17 cellular contexts compared by ENCODE assay signal in genomic region chr13:113948034-113948742, GRCh38. TPM values are rescaled to one million over a fixed set of nuclear protein-coding genes. Genes with fewer than 3 reads are reported as not detected.
DNase-seq lines count a peak whose midpoint lies in the region; ATAC-seq, FAIRE-seq and TF ChIP-seq lines count a peak whose summit lies in the region.
"Had no signal": no experiment of that assay in that cellular context is flagged by ENCODE, and none has a peak within 500 bp of the region (broad histone marks: within the 10 kb centered on the region; RNA-seq: fewer than 3 reads in every experiment).

No MANE protein-coding gene starts in this region.

- in situ Hi-C loops in HepG2 (cut with HindIII; ENCODE audit: extremely low pct_ligation_motif_present, low pct_unique_long_range_greater_than_20kb) = no loop called here

- H3K27ac ChIP-seq in right atrium auricular region (no peak overlapping the region), HepG2 (ENCODE audit: extremely low read length, insufficient read depth, low read length) (no peak overlapping the region), tibial nerve (peak overlapping the region in 1 of 4 donors; percentile 14)
- H3K27ac ChIP-seq: parathyroid adenoma, thyroid gland had no signal

- no peak overlapping the region for H3K4me2 ChIP-seq in HepG2 (ENCODE audit: low read depth, low read length)

- no peaks in the 10 kb centered on the region for H3K79me2 ChIP-seq in HepG2 (ENCODE audit: insufficient read depth, low read length)
- H3K79me2 ChIP-seq: parathyroid adenoma had no signal

- TF ChIP-seq EP300 in HepG2 (IDR thresholded peaks at IDR 0.05; ENCODE audit: low read depth in 2 of 2, low read length in 2 of 2) = no peak
- no peak for TF ChIP-seq EP300 in HepG2 (CRISPR knock-in tag; IDR thresholded peaks at IDR 0.05; ENCODE audit: borderline replicate concordance)
- TF ChIP-seq EP300 in tibial nerve (IDR thresholded peaks at IDR 0.05) = no peak

- no peaks in the 10 kb centered on the region for H4K20me1 ChIP-seq in HepG2 (ENCODE audit: insufficient read depth, low read length)

- intact Hi-C loops in left ventricle myocardium superior (cut with micrococcal nuclease) (loop anchor here (5.0 kb wide), 1 partner anchor 279 kb away; no protein-coding TSS in a partner anchor), HepG2 (cut with micrococcal nuclease; ENCODE audit: unreplicated experiment) (no loop called here)

- no peak overlapping the region for H3K9ac ChIP-seq in HepG2 (ENCODE audit: insufficient read depth, low read depth, low read length)
- H3K9ac ChIP-seq: parathyroid adenoma had no signal

- H3K4me3 ChIP-seq in right atrium auricular region (no peak overlapping the region), HepG2 (replicated peaks in 1 of 3; ENCODE audit: insufficient read depth in 1 of 3, low read depth in 2 of 3, low read length in 3 of 3) (no peak overlapping the region), tibial nerve (no peak overlapping the region)
- H3K4me3 ChIP-seq: GM12878, thyroid gland had no signal

- no peak for TF ChIP-seq RAD21 in HepG2 (CRISPR knock-in tag; IDR thresholded peaks at IDR 0.05)

- H3K36me3 ChIP-seq in right atrium auricular region (no peaks in the 10 kb centered on the region), HepG2 (replicated peaks in 1 of 2; ENCODE audit: control insufficient read depth in 1 of 2, insufficient read depth in 2 of 2, low read length in 2 of 2) (no peaks in the 10 kb centered on the region), tibial nerve (peaks cover 0 to 4% (median 0%) of the 10 kb centered on the region in 3 donors)
- H3K36me3 ChIP-seq: BE2C, thyroid gland had no signal

- no peak for TF ChIP-seq POLR2A in HepG2 (IDR thresholded peaks at IDR 0.05; ENCODE audit: insufficient read depth in 1 of 2, low read depth in 2 of 2, low read length in 2 of 2)
- TF ChIP-seq POLR2A in tibial nerve (IDR thresholded peaks at IDR 0.05) = no peak

- TF ChIP-seq CTCF in right atrium auricular region (IDR thresholded peaks at IDR 0.05) (no peak), HepG2 (CRISPR knock-in tag; IDR thresholded peaks at IDR 0.05) (no peak), tibial nerve (IDR thresholded peaks at IDR 0.05) (no peak), D721Med (IDR thresholded peaks at IDR 0.05; ENCODE audit: insufficient read depth, missing control alignments) (no peak)

- ATAC-seq in left ventricle myocardium superior (no peak), HepG2 (no peak), HG03175 (IDR thresholded peaks at IDR 0.05; ENCODE audit: unreplicated experiment) (no peak)
- ATAC-seq: GM12878 had no signal

- H3K4me1 ChIP-seq in right atrium auricular region (peaks cover 0 to 20% of the 10 kb centered on the region in 2 donors), HepG2 (ENCODE audit: insufficient read depth, low read length) (peaks cover 5% of the 10 kb centered on the region; the same call in 1 of the 2 replicates), tibial nerve (peaks cover 0 to 28% (median 10%) of the 10 kb centered on the region in 4 donors)
- H3K4me1 ChIP-seq: BE2C, parathyroid adenoma had no signal

- POLR2A ChIA-PET in HepG2 (lab: Yijun Ruan, JAX) = no interaction called here

- DNase-seq in left ventricle myocardium superior = peak; percentile 29
- DNase-seq in right atrium auricular region (ENCODE audit: low spot score) = no peak
- peak; percentile 43 for DNase-seq in NOMO-1 treated with DMSO at 0.1 percent for 48 hours (lab: John Stamatoyannopoulos, UW; ENCODE audit: unreplicated experiment)
- DNase-seq in HepG2 (ENCODE audit: low spot score) = no peak
- DNase-seq in tibial nerve (ENCODE audit: low spot score in 2 of 2) = no peak
- DNase-seq in D721Med (ENCODE audit: insufficient read length, low spot score) = no peak
- DNase-seq in COLO829 (ENCODE audit: low spot score) = no peak
- DNase-seq: activated CD4-positive, alpha-beta memory T cell treated with anti-CD3 and anti-CD28 coated beads for 36 hours; activated gamma-delta T cell treated with Interleukin-2 at 50 U/mL for 16 hours; endodermal cell; foreskin melanocyte; NCI-H1436 treated with DMSO at 0.1 percent for 48 hours; thyroid gland had no signal

- CTCF ChIA-PET in HepG2 (lab: Yijun Ruan, JAX; ENCODE audit: low intra/inter-chr PET ratio, low total read pairs) = interaction anchor here (1.5 kb wide), 1 partner anchor 131 kb away, joined by 6 read pairs; no protein-coding TSS in a partner anchor

- no peak for FAIRE-seq in HepG2 (lab: Jason Lieb, UNC)
- no peak for FAIRE-seq in D721Med (lab: Jason Lieb, UNC)
- FAIRE-seq: GM12878 had no signal

- H2AFZ ChIP-seq in HepG2 (ENCODE audit: low read length) = no peak overlapping the region
- H2AFZ ChIP-seq: parathyroid adenoma had no signal

- WGBS in HepG2 (ENCODE audit: low lambda C conversion rate) = 50% methylated on average over 14 of the region's 14 CpGs
- WGBS in tibial nerve, 2 donors = 71 to 73% methylated on average over 14 of the region's 14 CpGs

- H3K9me3 ChIP-seq in right atrium auricular region (no peaks in the 10 kb centered on the region), HepG2 (ENCODE audit: low read length) (no peaks in the 10 kb centered on the region), tibial nerve (no peaks in the 10 kb centered on the region)
- H3K9me3 ChIP-seq: BE2C, thyroid gland had no signal

- no TSS peak for BruUV-seq in HepG2 (replicated peaks; lab: Mats Ljungman, UMichigan)

- no peaks in the 10 kb centered on the region for H3K27me3 ChIP-seq in right atrium auricular region
- peaks cover 5 to 13% of the 10 kb centered on the region in 2 experiments; a peak in 3 of 5 replicates for H3K27me3 ChIP-seq in HepG2 (ENCODE audit: control insufficient read depth in 1 of 2, insufficient read depth in 2 of 2, low read length in 2 of 2)
- H3K27me3 ChIP-seq in tibial nerve = no peaks in the 10 kb centered on the region
- H3K27me3 ChIP-seq: BE2C, thyroid gland had no signal

TF ChIP-seq in HepG2, 621 proteins besides CTCF, POLR2A, EP300 and RAD21:
- TF ChIP-seq NFE2L2 (IDR thresholded peaks at IDR 0.05; ENCODE audit: low read length) (0 out of 2 replicates have a peak, but pooled peaks have one; percentile 6), ATM (IDR thresholded peaks at IDR 0.05; ENCODE audit: borderline replicate concordance) (no peak)

RNA-seq across cellular contexts. Expression of gene C13orf46, which starts 25.7 kb away (rescaled TPM):
- total RNA-seq in left ventricle myocardium superior = 0.37 TPM
- total RNA-seq in right atrium auricular region = 1 to 10 TPM in 1 of 2 donors, under 1 TPM in 1; 0.59 to 2.7 TPM
- total RNA-seq in HepG2 (2016; rRNA removed; fragmentation: Illumina TruSeq; extraction: Trizol) = not detected in 2 replicates
- total RNA-seq in HepG2 (2016; cell fraction: cytosol; rRNA removed; fragmentation: Illumina TruSeq; extraction: Trizol; ENCODE audit: low read depth) = not detected in 2 replicates
- not detected in 2 replicates for total RNA-seq in HepG2 (2016; cell fraction: insoluble cytoplasmic fraction; rRNA removed; fragmentation: Illumina TruSeq; extraction: Trizol)
- total RNA-seq in HepG2 (2016; cell fraction: membrane; rRNA removed; fragmentation: Illumina TruSeq; extraction: Trizol) = not detected in 2 replicates
- total RNA-seq in HepG2 (2016; cell fraction: nucleus; rRNA removed; fragmentation: Illumina TruSeq; extraction: Trizol) = not detected in 2 replicates
- polyA plus RNA-seq in HepG2 (2011; rRNA removed) = 0.01 TPM in 1 of 2 replicates, not detected in the other
- polyA plus RNA-seq in HepG2 (2011; cell fraction: cytosol; rRNA removed) = not detected in 2 replicates
- 0.03 TPM in 1 of 2 replicates, not detected in the other for polyA plus RNA-seq in HepG2 (2011; cell fraction: nucleus; rRNA removed)
- polyA plus RNA-seq in HepG2 (2012) = not detected in 2 replicates
- polyA plus RNA-seq in HepG2 (2016; cell fraction: cytosol; fragmentation: Illumina TruSeq; extraction: Trizol; ENCODE audit: low read depth) = not detected in 2 replicates
- polyA plus RNA-seq in HepG2 (2016; cell fraction: insoluble cytoplasmic fraction; fragmentation: Illumina TruSeq; extraction: Trizol; ENCODE audit: low read depth) = not detected in 2 replicates
- polyA plus RNA-seq in HepG2 (2016; cell fraction: membrane; fragmentation: Illumina TruSeq; extraction: Trizol; ENCODE audit: low read depth) = not detected in 2 replicates
- not detected in 2 replicates for polyA plus RNA-seq in HepG2 (2016; cell fraction: nucleus; fragmentation: Illumina TruSeq; extraction: Trizol; ENCODE audit: insufficient read depth, low read depth)
- polyA minus RNA-seq in HepG2 (2011; rRNA and poly(A)+ RNA removed; ENCODE audit: low replicate concordance) = 1.9 TPM in 1 of 2 replicates, not detected in the other
- not detected in 2 replicates for polyA minus RNA-seq in HepG2 (2011; cell fraction: cytosol; rRNA and poly(A)+ RNA removed)
- 0.13 TPM in 1 of 2 replicates, not detected in the other for polyA minus RNA-seq in HepG2 (2011; cell fraction: nucleus; rRNA and poly(A)+ RNA removed)
- total RNA-seq in tibial nerve = 10 to 100 TPM in 1 of 4 donors, 1 to 10 TPM in 3; 3.3 to 17.7 (median 4.1) TPM

Comparison
In these comparisons a context has a peak if more than half of its experiments do, and no peak if none do; other contexts are left out.
1. DNase-seq: peak in left ventricle myocardium superior (single experiment) and NOMO-1 treated with DMSO at 0.1 percent for 48 hours (single experiment); none in right atrium auricular region (single experiment), HepG2 (single experiment), tibial nerve (0 of 2), D721Med (single experiment) and COLO829 (single experiment).